Comparison of ENCODE assay signal across 1 cellular context in the genomic region with DNA sequence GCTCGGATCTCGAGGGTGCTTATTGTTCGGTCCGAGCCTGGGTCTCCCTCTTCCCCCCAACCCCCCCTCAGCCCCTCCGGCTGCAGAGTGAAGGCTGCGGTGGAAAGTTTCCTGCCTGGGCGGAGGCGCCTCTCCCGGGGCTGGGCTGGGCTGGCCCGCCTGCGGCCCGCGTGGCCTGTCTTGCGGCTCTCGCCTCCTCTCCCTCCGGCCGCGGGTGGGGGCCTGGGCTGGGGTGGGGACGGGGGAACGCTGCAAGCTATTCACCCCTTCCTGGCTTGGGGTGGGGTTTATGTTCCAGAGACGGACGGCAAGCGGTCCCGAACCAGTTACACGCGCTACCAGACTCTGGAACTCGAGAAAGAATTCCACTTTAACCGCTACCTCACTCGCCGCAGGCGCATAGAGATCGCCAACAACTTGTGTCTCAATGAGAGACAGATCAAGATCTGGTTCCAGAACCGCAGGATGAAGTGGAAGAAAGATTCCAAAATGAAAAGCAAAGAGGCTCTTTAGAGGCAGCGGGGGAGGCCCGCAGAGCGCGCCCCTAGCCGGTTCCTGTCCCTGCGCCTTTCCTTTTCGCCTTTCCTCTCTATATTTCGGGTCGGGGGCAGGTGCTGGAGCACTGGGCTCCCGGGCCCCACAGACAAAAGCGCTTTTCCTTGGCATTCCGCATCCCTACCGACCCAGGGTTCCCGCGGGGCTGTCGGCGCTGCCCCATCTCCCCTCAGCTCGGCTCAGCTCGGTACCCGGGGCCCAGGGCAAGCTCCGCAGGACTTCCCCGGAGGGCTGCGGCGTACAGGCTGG.
TF ChIP-seq lines count a peak whose summit lies in the region.

No MANE protein-coding gene starts in this region.

TF ChIP-seq in HepG2, 621 proteins besides CTCF, POLR2A, EP300 and RAD21:
- TF ChIP-seq, protein P1, sequence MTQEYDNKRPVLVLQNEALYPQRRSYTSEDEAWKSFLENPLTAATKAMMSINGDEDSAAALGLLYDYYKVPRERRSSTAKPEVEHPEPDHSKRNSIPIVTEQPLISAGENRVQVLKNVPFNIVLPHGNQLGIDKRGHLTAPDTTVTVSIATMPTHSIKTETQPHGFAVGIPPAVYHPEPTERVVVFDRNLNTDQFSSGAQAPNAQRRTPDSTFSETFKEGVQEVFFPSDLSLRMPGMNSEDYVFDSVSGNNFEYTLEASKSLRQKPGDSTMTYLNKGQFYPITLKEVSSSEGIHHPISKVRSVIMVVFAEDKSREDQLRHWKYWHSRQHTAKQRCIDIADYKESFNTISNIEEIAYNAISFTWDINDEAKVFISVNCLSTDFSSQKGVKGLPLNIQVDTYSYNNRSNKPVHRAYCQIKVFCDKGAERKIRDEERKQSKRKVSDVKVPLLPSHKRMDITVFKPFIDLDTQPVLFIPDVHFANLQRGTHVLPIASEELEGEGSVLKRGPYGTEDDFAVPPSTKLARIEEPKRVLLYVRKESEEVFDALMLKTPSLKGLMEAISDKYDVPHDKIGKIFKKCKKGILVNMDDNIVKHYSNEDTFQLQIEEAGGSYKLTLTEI (CRISPR knock-in tag; conservative IDR thresholded peaks at IDR 0.05): no peak
- no peak for TF ChIP-seq ZNF670 (CRISPR knock-in tag; IDR thresholded peaks at IDR 0.05; ENCODE audit: borderline replicate concordance)
TF ChIP-seq in HepG2: peak in this region for 0.
